ENCODE assay signal across 8 cellular contexts in genomic region chr15:32718822-32719716, GRCh38. TPM values are rescaled to one million over a fixed set of nuclear protein-coding genes. Genes with fewer than 3 reads are reported as not detected.
DNase-seq lines count a peak whose midpoint lies in the region; ATAC-seq and TF ChIP-seq lines count a peak whose summit lies in the region.

No MANE protein-coding gene starts in this region.

- H3K4me2 ChIP-seq in mesenchymal stem cell (ENCODE audit: low read length, poor library complexity, severe bottlenecking) (peak overlapping the region; percentile 93), Karpas-422 (ENCODE audit: low read depth, low read length, poor library complexity, severe bottlenecking) (no peak overlapping the region)

- no peaks in the 10 kb centered on the region for H3K36me3 ChIP-seq in mesenchymal stem cell (ENCODE audit: control insufficient read depth in 1 of 2, insufficient read depth in 2 of 2, low read depth in 1 of 2, low read length in 2 of 2)
- H3K36me3 ChIP-seq in Karpas-422 (ENCODE audit: insufficient read depth, low read length), result no peaks in the 10 kb centered on the region

- intact Hi-C loops in MCF 10A (cut with micrococcal nuclease), result no loop called here

- in situ Hi-C loops in T47D (cut with HindIII; ENCODE audit: low pct_unique_long_range_greater_than_20kb, low sequenced_read_pairs), result no loop called here

- peak overlapping the region in 1 of 2 experiments; percentile 70 for H3K23ac ChIP-seq in mesenchymal stem cell (ENCODE audit: low read length in 2 of 2)

- peak overlapping the region in 1 of 2 experiments; percentile 39 for H2BK12ac ChIP-seq in mesenchymal stem cell (ENCODE audit: low read length in 2 of 2)

- no peak overlapping the region for H2AK5ac ChIP-seq in mesenchymal stem cell (ENCODE audit: low read length, severe bottlenecking)

- H3K18ac ChIP-seq in mesenchymal stem cell (ENCODE audit: low read depth in 1 of 2, low read length in 2 of 2), result peak overlapping the region; percentile 77 to 89

- H2BK5ac ChIP-seq in mesenchymal stem cell (ENCODE audit: low read depth, low read length, poor library complexity, severe bottlenecking), result no peak overlapping the region

- TF ChIP-seq CTCF in MCF 10A (IDR thresholded peaks at IDR 0.05; ENCODE audit: unreplicated experiment) (no peak), type B pancreatic cell (conservative IDR thresholded peaks at IDR 0.05) (no peak)

- POLR2A ChIA-PET in MCF 10A (lab: Yijun Ruan, JAX), result no interaction called here

- H3K27ac Mint-ChIP-seq in MCF 10A (ENCODE audit: low read depth, unreplicated experiment), result no peak overlapping the region
- H3K27ac Mint-ChIP-seq in central memory CD8-positive, alpha-beta T cell (ENCODE audit: low read depth), result no peak overlapping the region
- no peak overlapping the region for H3K27ac Mint-ChIP-seq in type B pancreatic cell

- H3K4ac ChIP-seq in mesenchymal stem cell (ENCODE audit: low read depth in 1 of 2, low read length in 2 of 2), result peak overlapping the region in 1 of 2 experiments; percentile 76

- H3K4me1 ChIP-seq in mesenchymal stem cell (ENCODE audit: control insufficient read depth, insufficient read depth, low read depth, low read length) (peaks cover 21% of the 10 kb centered on the region), Karpas-422 (ENCODE audit: low read length) (no peaks in the 10 kb centered on the region)

- H3K9ac ChIP-seq in mesenchymal stem cell (ENCODE audit: low read length) (peak overlapping the region; percentile 83), Karpas-422 (ENCODE audit: low read length) (no peak overlapping the region)

- H3K79me1 ChIP-seq in mesenchymal stem cell (replicated peaks; ENCODE audit: low read length, poor library complexity, severe bottlenecking), result peaks cover 2% of the 10 kb centered on the region

- H3K9me3 Mint-ChIP-seq in MCF 10A (ENCODE audit: unreplicated experiment) (no peaks in the 10 kb centered on the region), type B pancreatic cell (no peaks in the 10 kb centered on the region)
- H3K9me3 Mint-ChIP-seq in central memory CD8-positive, alpha-beta T cell, result no peaks in the 10 kb centered on the region

- no peak for ATAC-seq in central memory CD8-positive, alpha-beta T cell (replicated peaks; ENCODE audit: extremely low read depth, poor library complexity, severe bottlenecking)

- no TSS peak for BruUV-seq in MCF 10A (replicated peaks; lab: Mats Ljungman, UMichigan)

- H3K9me3 ChIP-seq in mesenchymal stem cell (ENCODE audit: control insufficient read depth, low read length), result no peaks in the 10 kb centered on the region
- H3K9me3 ChIP-seq in Karpas-422 (ENCODE audit: low read length), result no peaks in the 10 kb centered on the region

- no peak overlapping the region for H3K4me3 Mint-ChIP-seq in MCF 10A (ENCODE audit: unreplicated experiment)
- H3K4me3 Mint-ChIP-seq in central memory CD8-positive, alpha-beta T cell, result peak overlapping the region; percentile 31
- H3K4me3 Mint-ChIP-seq in type B pancreatic cell, result peak overlapping the region; percentile 81

- WGBS in mesenchymal stem cell, result 2% methylated on average over 70 of the region's 70 CpGs

- no peaks in the 10 kb centered on the region for H3K36me3 Mint-ChIP-seq in MCF 10A (ENCODE audit: insufficient read depth, unreplicated experiment)
- peaks cover 2% of the 10 kb centered on the region for H3K36me3 Mint-ChIP-seq in central memory CD8-positive, alpha-beta T cell (ENCODE audit: insufficient read depth)
- peaks cover 9% of the 10 kb centered on the region for H3K36me3 Mint-ChIP-seq in type B pancreatic cell

- H3K4me3 ChIP-seq in mesenchymal stem cell (ENCODE audit: insufficient read depth in 1 of 2, low read depth in 1 of 2, low read length in 2 of 2), result peak overlapping the region; percentile 84 to 85
- no peak overlapping the region for H3K4me3 ChIP-seq in Karpas-422 (ENCODE audit: low read length)

- H3K27ac ChIP-seq in mesenchymal stem cell (ENCODE audit: low read length, poor library complexity, severe bottlenecking) (peak overlapping the region; percentile 28), Karpas-422 (ENCODE audit: low read length) (no peak overlapping the region)

- no peaks in the 10 kb centered on the region for H4K20me1 ChIP-seq in Karpas-422 (ENCODE audit: insufficient read depth, low read depth, low read length)

- CTCF ChIA-PET in MCF 10A (lab: Yijun Ruan, JAX), result interaction anchor here (1.0 kb wide), 1 partner anchor 17 kb away, joined by 7 read pairs; no protein-coding TSS in a partner anchor

- H3K27me3 ChIP-seq in mesenchymal stem cell (ENCODE audit: control insufficient read depth in 1 of 2, insufficient read depth in 1 of 2, low read length in 2 of 2), result peaks cover 0 to 39% of the 10 kb centered on the region in 2 experiments
- no peaks in the 10 kb centered on the region for H3K27me3 ChIP-seq in Karpas-422 (ENCODE audit: low read length)

- no peak overlapping the region for H2BK120ac ChIP-seq in mesenchymal stem cell (ENCODE audit: low read depth, low read length)

- H4K91ac ChIP-seq in mesenchymal stem cell (ENCODE audit: low read length), result peak overlapping the region; percentile 59

- peak overlapping the region; percentile 64 for H4K8ac ChIP-seq in mesenchymal stem cell (ENCODE audit: low read length)

- H2BK15ac ChIP-seq in mesenchymal stem cell (ENCODE audit: low read depth, poor library complexity, severe bottlenecking), result peak overlapping the region; percentile 90

- H3K4me1 Mint-ChIP-seq in MCF 10A (ENCODE audit: insufficient read depth, unreplicated experiment) (no peaks in the 10 kb centered on the region), type B pancreatic cell (ENCODE audit: unreplicated experiment) (peaks cover 18% of the 10 kb centered on the region)
- peaks cover 12% of the 10 kb centered on the region for H3K4me1 Mint-ChIP-seq in central memory CD8-positive, alpha-beta T cell

- H2AFZ ChIP-seq in mesenchymal stem cell (ENCODE audit: low read depth, low read length), result peak overlapping the region; percentile 46
- H2AFZ ChIP-seq in Karpas-422 (ENCODE audit: low read length), result no peak overlapping the region

- H3K27me3 Mint-ChIP-seq in MCF 10A (ENCODE audit: insufficient read depth, unreplicated experiment) (no peaks in the 10 kb centered on the region), type B pancreatic cell (peaks cover 87% of the 10 kb centered on the region)
- peaks cover 82% of the 10 kb centered on the region for H3K27me3 Mint-ChIP-seq in central memory CD8-positive, alpha-beta T cell

- peak overlapping the region in 1 of 2 experiments; percentile 73 for H3K14ac ChIP-seq in mesenchymal stem cell (ENCODE audit: low read length in 2 of 2)

- H3K79me2 ChIP-seq in Karpas-422 (ENCODE audit: low read length), result no peaks in the 10 kb centered on the region

- DNase-seq in T47D (ENCODE audit: low read depth in 1 of 2, low spot score in 1 of 2) (peak; percentile 51 to 64), MCF 10A (ENCODE audit: unreplicated experiment) (no peak), mesenchymal stem cell (peak; percentile 44), type B pancreatic cell (ENCODE audit: extremely low spot score, unreplicated experiment) (no peak), cortex of kidney (lab: John Stamatoyannopoulos, UW) (no peak), Karpas-422 (no peak)
- no peak for DNase-seq in central memory CD8-positive, alpha-beta T cell (ENCODE audit: low spot score in 2 of 2)
- no peak for DNase-seq in activated effector memory CD4-positive, alpha-beta T cell treated with anti-CD3 and anti-CD28 coated beads, Interleukin-2, amount 50 U/mL, for 16 hours

- H3K9me2 ChIP-seq in Karpas-422 (replicated peaks; ENCODE audit: insufficient read depth, low read length), result no peaks in the 10 kb centered on the region

RNA-seq across cellular contexts. Expression of gene GREM1, which starts 1.3 kb away (rescaled TPM):
- total RNA-seq in MCF 10A (2022), result not detected in 2 replicates
- polyA plus RNA-seq in mesenchymal stem cell (2013, experiment 1 of 2), result 20.7 TPM
- 22.2 TPM for polyA plus RNA-seq in mesenchymal stem cell (2013, experiment 2 of 2)
- 2.5 and 56.6 TPM in 2 replicates for total RNA-seq in type B pancreatic cell (ENCODE audit: low replicate concordance)
- total RNA-seq in Karpas-422 (2014; rRNA removed; shearing (Covaris generic); ENCODE audit: low replicate concordance), result not detected in 2 replicates

Comparison
In these comparisons a context has a peak if more than half of its experiments do, and no peak if none do; other contexts are left out.
1. DNase-seq: peak in T47D (2 of 2) and mesenchymal stem cell (single experiment); none in MCF 10A (single experiment), central memory CD8-positive, alpha-beta T cell (0 of 2), type B pancreatic cell (single experiment), activated effector memory CD4-positive, alpha-beta T cell treated with anti-CD3 and anti-CD28 coated beads, Interleukin-2, amount 50 U/mL, for 16 hours (single experiment), cortex of kidney (single experiment) and Karpas-422 (single experiment).